Comparison of ENCODE assay signal across 35 cellular contexts in the genomic region with DNA sequence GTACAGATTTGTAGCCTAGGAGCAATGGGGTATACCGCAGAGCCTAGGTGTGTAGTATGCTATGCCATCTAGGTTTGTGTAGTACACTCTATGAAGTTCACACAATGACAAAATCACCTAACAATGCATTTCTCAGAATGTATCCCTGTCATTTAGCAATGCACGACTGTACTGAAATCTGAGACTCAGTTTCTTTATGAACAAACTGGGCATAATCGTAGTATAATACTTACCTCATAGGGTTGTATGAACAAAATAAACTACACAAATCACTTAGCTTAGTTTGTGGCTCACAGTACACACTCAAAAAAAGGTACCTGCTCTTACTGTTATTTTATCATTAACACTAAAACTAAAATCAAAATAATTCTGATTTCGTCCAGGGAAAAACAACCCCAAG. TPM values are rescaled to one million over a fixed set of nuclear protein-coding genes. Genes with fewer than 3 reads are reported as not detected.
"Had no signal": no experiment of that assay in that cellular context is flagged by ENCODE, and none has a peak within 500 bp of the region (broad histone marks: within the 10 kb centered on the region; RNA-seq: fewer than 3 reads in every experiment).

No MANE protein-coding gene starts in this region.

- H3K4me2 ChIP-seq: KMS-11 had no signal

- H3K27ac Mint-ChIP-seq: activated CD8-positive, alpha-beta T cell treated with anti-CD3 and anti-CD28 coated beads, Interleukin-2, amount 10 ng/mL, durations not matched to agents 7 days and 5 days; activated naive CD4-positive, alpha-beta T cell treated with anti-CD3 and anti-CD28 coated beads for 36 hours had no signal

- H3K27me3 ChIP-seq: adrenal gland, body of pancreas, breast epithelium, Peyer's patch had no signal

- H3K9ac ChIP-seq: KMS-11 had no signal

- ATAC-seq: activated CD8-positive, alpha-beta T cell treated with anti-CD3 and anti-CD28 coated beads, Interleukin-2, amount 10 ng/mL, durations not matched to agents 7 days and 5 days; body of pancreas; PC-3; SK-N-SH treated with all-trans-retinoic acid at 6 μM for 48 hours had no signal

- DNase-seq: activated CD4-positive, alpha-beta T cell treated with anti-CD3 and anti-CD28 coated beads, Interleukin-2, amount 50 U/mL, for 1 hour; activated CD4-positive, CD25-positive, alpha-beta regulatory T cell; activated CD8-positive, alpha-beta T cell treated with anti-CD3 and anti-CD28 coated beads, Interleukin-2, amount 10 ng/mL, durations not matched to agents 7 days and 5 days; activated gamma-delta T cell treated with Interleukin-2 at 50 U/mL for 16 hours; activated naive CD4-positive, alpha-beta T cell treated with anti-CD3 and anti-CD28 coated beads for 36 hours; body of pancreas; cerebellar nuclear complex; MM.1S; MV-4-11; NCI-H1092; NCI-H1436 treated with DMSO at 0.1 percent for 48 hours; NCI-H1694 treated with DMSO at 0.1 percent for 48 hours; NCI-H2029; NCI-H345; NCI-H524 treated with DMSO at 0.1 percent for 48 hours; NK-92 treated with Interleukin-12 subunit alpha and Interleukin-12 subunit beta, amount 100 ng/mL, for 24 hours; PC-3; Peyer's patch; RPMI8226; SIG-M5; SW 1271; T-helper 1 cell; T1000; WERI-Rb-1 had no signal

- H3K4me1 ChIP-seq: adrenal gland, body of pancreas, breast epithelium, Peyer's patch had no signal

- H3K4me3 Mint-ChIP-seq: activated CD8-positive, alpha-beta T cell treated with anti-CD3 and anti-CD28 coated beads, Interleukin-2, amount 10 ng/mL, durations not matched to agents 7 days and 5 days; activated naive CD4-positive, alpha-beta T cell treated with anti-CD3 and anti-CD28 coated beads for 36 hours had no signal

- H3K4me3 ChIP-seq: adrenal gland, body of pancreas, breast epithelium, Peyer's patch had no signal

- H3K9me3 ChIP-seq: adrenal gland, body of pancreas, breast epithelium, Peyer's patch had no signal

- H3K27ac ChIP-seq: adrenal gland, body of pancreas, breast epithelium, KMS-11, Peyer's patch, WERI-Rb-1 had no signal

- H3K36me3 ChIP-seq: breast epithelium had no signal

- H3K9me3 Mint-ChIP-seq: activated naive CD4-positive, alpha-beta T cell treated with anti-CD3 and anti-CD28 coated beads for 36 hours; activated naive CD4-positive, alpha-beta T cell treated with anti-CD3 and anti-CD28 coated beads, Interleukin-2, amount 50 U/mL, for 72 hours had no signal

RNA-seq across cellular contexts. Expression of a gene that starts 44.3 kb away (rescaled TPM):
- total RNA-seq: body of pancreas, Peyer's patch had no signal

RNA-seq across cellular contexts. Expression of a gene that starts 47.3 kb away (rescaled TPM):
- total RNA-seq: activated naive CD4-positive, alpha-beta T cell treated with anti-CD3 and anti-CD28 coated beads for 36 hours; adrenal gland; astrocyte; body of pancreas; breast epithelium; cardiac septum; LHCN-M2; NCI-H460; PC-3; Peyer's patch; SK-MEL-5; T-helper 2 cell treated with Interferon-gamma antibody and Interleukin-4, amounts not matched to agents 100 ng/mL and 5 ng/mL, for 36 hours had no signal
- polyA plus RNA-seq: adrenal gland had no signal
